Comparison of ENCODE assay signal across 24 cellular contexts in the genomic region with DNA sequence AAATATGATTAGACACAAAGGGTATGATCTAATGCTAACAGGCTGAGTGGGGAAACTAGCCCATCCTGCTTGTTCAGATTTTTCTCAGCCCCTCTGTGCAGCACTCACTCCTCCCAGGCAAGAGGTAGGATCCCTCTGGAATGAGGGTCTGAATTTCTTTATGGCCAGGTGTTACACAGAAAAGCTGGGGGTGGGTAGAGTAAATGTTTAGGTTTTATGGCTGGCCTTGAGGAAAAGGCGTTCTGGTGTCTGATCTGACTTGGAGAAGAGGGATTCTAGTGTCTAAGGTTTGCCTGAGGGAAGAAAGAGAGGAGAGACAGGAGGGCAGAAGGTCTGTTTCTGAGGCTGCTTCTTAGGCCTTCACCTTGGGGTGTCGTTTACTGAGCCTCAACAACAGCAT.
"Had no signal": no experiment of that assay in that cellular context is flagged by ENCODE, and none has a peak within 500 bp of the region (broad histone marks: within the 10 kb centered on the region; RNA-seq: fewer than 3 reads in every experiment).

No MANE protein-coding gene starts in this region.

- H3K4me1 Mint-ChIP-seq: activated naive CD8-positive, alpha-beta T cell treated with anti-CD3 and anti-CD28 coated beads, Interleukin-2, amount 10 ng/mL, durations not matched to agents 7 days and 5 days; T-helper 17 cell had no signal

- H3K9me3 ChIP-seq: adrenal gland, breast epithelium had no signal

- H3K9me3 Mint-ChIP-seq: activated naive CD8-positive, alpha-beta T cell treated with anti-CD3 and anti-CD28 coated beads, Interleukin-2, amount 10 ng/mL, durations not matched to agents 7 days and 5 days had no signal

- H3K4me3 ChIP-seq: adrenal gland, breast epithelium, K562 had no signal

- FAIRE-seq: K562, TTC549 had no signal

- H3K36me3 ChIP-seq: adrenal gland, breast epithelium had no signal

- H3K36me3 Mint-ChIP-seq: activated naive CD8-positive, alpha-beta T cell treated with anti-CD3 and anti-CD28 coated beads, Interleukin-2, amount 10 ng/mL, durations not matched to agents 7 days and 5 days had no signal

- H3K4me3 Mint-ChIP-seq: activated CD8-positive, alpha-beta T cell treated with anti-CD3 and anti-CD28 coated beads, Interleukin-2, amount 10 ng/mL, durations not matched to agents 7 days and 5 days; activated naive CD8-positive, alpha-beta T cell treated with anti-CD3 and anti-CD28 coated beads, Interleukin-2, amount 10 ng/mL, durations not matched to agents 7 days and 5 days; T-helper 17 cell had no signal

- ATAC-seq: activated CD4-positive, CD25-positive, alpha-beta regulatory T cell treated with anti-CD3 and anti-CD28 coated beads, Interleukin-2, amount 50 U/mL, for 24 hours; activated CD8-positive, alpha-beta T cell treated with anti-CD3 and anti-CD28 coated beads, Interleukin-2, amount 10 ng/mL, durations not matched to agents 7 days and 5 days; K562; T-helper 17 cell had no signal

- H3K27ac Mint-ChIP-seq: activated CD8-positive, alpha-beta T cell treated with anti-CD3 and anti-CD28 coated beads, Interleukin-2, amount 10 ng/mL, durations not matched to agents 7 days and 5 days; activated naive CD8-positive, alpha-beta T cell treated with anti-CD3 and anti-CD28 coated beads, Interleukin-2, amount 10 ng/mL, durations not matched to agents 7 days and 5 days; T-helper 17 cell had no signal

- H3K27me3 Mint-ChIP-seq: activated naive CD8-positive, alpha-beta T cell treated with anti-CD3 and anti-CD28 coated beads, Interleukin-2, amount 10 ng/mL, durations not matched to agents 7 days and 5 days; T-helper 17 cell had no signal

- DNase-seq: activated CD4-positive, alpha-beta T cell treated with anti-CD3 and anti-CD28 coated beads for 48 hours; activated CD4-positive, alpha-beta T cell treated with anti-CD3 and anti-CD28 coated beads, Interleukin-2, amount 50 U/mL, for 4 hours; activated CD8-positive, alpha-beta memory T cell treated with anti-CD3 and anti-CD28 coated beads, Interleukin-2, amount 50 U/mL, for 48 hours; activated CD8-positive, alpha-beta T cell treated with anti-CD3 and anti-CD28 coated beads, Interleukin-2, amount 10 ng/mL, durations not matched to agents 7 days and 5 days; activated naive CD4-positive, alpha-beta T cell treated with anti-CD3 and anti-CD28 coated beads, Interleukin-2, amount 50 U/mL, for 16 hours; activated naive CD8-positive, alpha-beta T cell treated with anti-CD3 and anti-CD28 coated beads, Interleukin-2, amount 10 ng/mL, durations not matched to agents 7 days and 5 days; activated T-cell treated with anti-CD3 and anti-CD28 coated beads, Interleukin-2, amount 50 U/mL, for 1 hour; adrenal gland; aorta; Karpas-422; MM.1S; NCI-H1105 treated with DMSO at 0.1 percent for 48 hours; NCI-H1436 treated with DMSO at 0.1 percent for 48 hours; NCI-H187; NCI-H2081; NCI-H510A treated with DMSO at 0.1 percent for 48 hours; SIG-M5; T-helper 17 cell; T1000 had no signal

- H3K27me3 ChIP-seq: adrenal gland, breast epithelium had no signal

- H3K27ac ChIP-seq: adrenal gland, breast epithelium, VCaP had no signal

- H3K4me1 ChIP-seq: breast epithelium had no signal
